Comparison of ENCODE assay signal across 1 cellular context in genomic region chr3:13420051-13420816, GRCh38.
TF ChIP-seq lines count a peak whose summit lies in the region.

Gene NUP210, minus strand, starts transcription at chr3:13420322. Its CDS starts 96 bp downstream, at chr3:13420226.

TF ChIP-seq in GM12878, 131 proteins besides CTCF, POLR2A, EP300 and RAD21 (continued from another document):
- TF ChIP-seq ATF2 (IDR thresholded peaks at IDR 0.05; ENCODE audit: low read length): no peak
- TF ChIP-seq GATAD2B (conservative IDR thresholded peaks at IDR 0.05; ENCODE audit: low read depth): peak; percentile 94
- 0 out of 2 replicates have a peak, but pooled peaks have one; percentile 10 for TF ChIP-seq TAF1 (IDR thresholded peaks at IDR 0.05; ENCODE audit: borderline replicate concordance, low read depth, low read length)
- peak; percentile 23; the same call in 1 of the 2 replicates for TF ChIP-seq NR2C1 (IDR thresholded peaks at IDR 0.05)
- TF ChIP-seq ZBTB33 (IDR thresholded peaks at IDR 0.05): no peak
- peak; percentile 59; the same call in 1 of the 2 replicates for TF ChIP-seq PML (IDR thresholded peaks at IDR 0.05; ENCODE audit: low read length)
- no peak for TF ChIP-seq RFX5 (IDR thresholded peaks at IDR 0.05; ENCODE audit: low read depth, low read length)
- peak; percentile 67; the same call in 1 of the 2 replicates for TF ChIP-seq DPF2 (IDR thresholded peaks at IDR 0.05)
- TF ChIP-seq ZBTB4 (CRISPR knock-in tag; IDR thresholded peaks at IDR 0.05): no peak
- no peak for TF ChIP-seq CBX5 (IDR thresholded peaks at IDR 0.05; ENCODE audit: low read depth)
- peak; percentile 80 for TF ChIP-seq BACH1 (IDR thresholded peaks at IDR 0.05; ENCODE audit: borderline replicate concordance)
- TF ChIP-seq CREM (IDR thresholded peaks at IDR 0.05; ENCODE audit: low read depth): peak; percentile 19; the same call in 1 of the 2 replicates
- TF ChIP-seq POU2F2 (IDR thresholded peaks at IDR 0.05; ENCODE audit: borderline replicate concordance, low read depth, low read length): peak; percentile 26; the same call in 1 of the 3 replicates
- TF ChIP-seq TCF3 (IDR thresholded peaks at IDR 0.05; ENCODE audit: borderline replicate concordance, insufficient read depth, low read depth, low read length): peak; percentile 41; the same call in 1 of the 2 replicates
- peak; percentile 98; the same call in 1 of the 2 replicates for TF ChIP-seq RB1 (IDR thresholded peaks at IDR 0.05; ENCODE audit: borderline replicate concordance)
- TF ChIP-seq YY1 (IDR thresholded peaks at IDR 0.05; ENCODE audit: low read depth, low read length): peak; percentile 64; the same call in 1 of the 2 replicates
- TF ChIP-seq JUND (IDR thresholded peaks at IDR 0.05; ENCODE audit: low read depth, low read length): no peak
- TF ChIP-seq NR2F1 (conservative IDR thresholded peaks at IDR 0.05): peak; percentile 90
- no peak for TF ChIP-seq STAT1 (conservative IDR thresholded peaks at IDR 0.05)
- TF ChIP-seq MEF2B (IDR thresholded peaks at IDR 0.05; ENCODE audit: partially characterized antibody, poor library complexity, severe bottlenecking): peak; percentile 26
- TF ChIP-seq NKRF (conservative IDR thresholded peaks at IDR 0.05): 0 out of 2 replicates have a peak, but pooled peaks have one; percentile 59
- TF ChIP-seq SMAD5 (IDR thresholded peaks at IDR 0.05; ENCODE audit: low read depth): no peak
- no peak for TF ChIP-seq CREB1 (IDR thresholded peaks at IDR 0.05; ENCODE audit: low read depth)
- 0 out of 2 replicates have a peak, but pooled peaks have one; percentile 6 for TF ChIP-seq ZNF592 (IDR thresholded peaks at IDR 0.05)
- no peak for TF ChIP-seq E4F1 (IDR thresholded peaks at IDR 0.05; ENCODE audit: borderline replicate concordance, partially characterized antibody)
- TF ChIP-seq TCF12 (IDR thresholded peaks at IDR 0.05; ENCODE audit: low read depth, low read length): peak; percentile 57; the same call in 1 of the 2 replicates
- no peak for TF ChIP-seq BCL11A (IDR thresholded peaks at IDR 0.05; ENCODE audit: low read depth, low read length)
- peak; percentile 64 for TF ChIP-seq IKZF1 (conservative IDR thresholded peaks at IDR 0.05)
- TF ChIP-seq BHLHE40 (IDR thresholded peaks at IDR 0.05; ENCODE audit: borderline replicate concordance in 1 of 2, low read depth in 2 of 2, low read length in 1 of 2): peak in 1 of 2 experiments; percentile 76; a peak in 2 of 4 replicates
